In the genomic region with DNA sequence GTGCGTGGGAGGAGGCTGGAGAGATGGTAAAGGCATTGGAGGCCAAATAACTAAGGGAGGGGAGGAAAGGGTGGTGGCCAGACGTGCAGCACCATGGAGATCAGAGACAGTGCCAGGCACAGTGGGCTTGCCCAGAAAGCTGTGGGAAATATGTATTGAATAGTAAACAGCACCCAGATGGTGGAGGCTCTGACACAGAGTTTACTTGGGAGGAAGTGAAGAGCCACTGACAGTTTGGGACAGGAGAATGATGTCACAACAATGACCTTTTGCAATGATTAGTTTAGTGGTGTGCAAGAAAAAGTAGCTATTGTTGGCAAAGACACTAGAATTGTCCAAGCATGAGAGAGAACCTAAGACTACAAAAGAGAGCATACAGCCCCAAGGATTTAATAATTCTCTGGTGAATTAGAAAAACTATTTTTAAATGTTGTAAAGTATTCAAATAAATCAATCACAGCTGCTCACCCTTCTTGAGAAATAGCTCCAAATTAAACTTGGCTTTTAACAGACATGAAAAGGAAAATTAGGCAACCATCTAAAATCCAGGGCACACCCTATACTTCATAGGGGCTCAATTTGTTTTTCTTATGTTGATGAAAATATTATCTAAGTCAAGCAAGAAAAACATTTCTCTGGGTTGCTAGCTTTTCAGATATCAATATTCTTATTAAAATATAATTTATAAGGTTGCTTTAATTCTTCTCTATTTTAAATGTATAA, we compare ENCODE assay signal across 15 cellular contexts.
DNase-seq lines count a peak whose midpoint lies in the region; ATAC-seq and TF ChIP-seq lines count a peak whose summit lies in the region.
"Had no signal": no experiment of that assay in that cellular context is flagged by ENCODE, and none has a peak within 500 bp of the region (broad histone marks: within the 10 kb centered on the region; RNA-seq: fewer than 3 reads in every experiment).

No MANE protein-coding gene starts in this region.

- no peaks in the 10 kb centered on the region for H3K9me3 Mint-ChIP-seq in CD8-positive, alpha-beta memory T cell
- H3K9me3 Mint-ChIP-seq: dendritic cell treated with granulocyte-macrophage colony-stimulating factor and Interleukin-4, amounts not matched to agents 40 ng/mL and 50 ng/mL, for 4 days; stimulated activated memory B cell treated with anti-CD40 and anti-IgM and Interleukin-4, amounts not matched to agents 10 μg/mL and 1 μg/mL and 100 μg/mL, for 72 hours had no signal

- H3K9me3 ChIP-seq in body of pancreas (no peaks in the 10 kb centered on the region), psoas muscle (no peaks in the 10 kb centered on the region)
- H3K9me3 ChIP-seq in CD8-positive, alpha-beta memory T cell (ENCODE audit: low read length): no peaks in the 10 kb centered on the region

- CTCF ChIA-PET in CD8-positive, alpha-beta memory T cell (lab: Charles Lee): interaction anchor here (0.6 kb wide), 1 partner anchor 10 kb away, joined by 3 read pairs; no protein-coding TSS in a partner anchor

- TF ChIP-seq CTCF in body of pancreas (IDR thresholded peaks at IDR 0.05) (no peak), psoas muscle (IDR thresholded peaks at IDR 0.05) (no peak)

- H3K27me3 ChIP-seq in body of pancreas: no peaks in the 10 kb centered on the region
- H3K27me3 ChIP-seq in psoas muscle (ENCODE audit: insufficient read depth in 3 of 3, low read length in 2 of 3): peaks cover 0 to 2% (median 0%) of the 10 kb centered on the region in 3 donors
- no peaks in the 10 kb centered on the region for H3K27me3 ChIP-seq in CD8-positive, alpha-beta memory T cell (ENCODE audit: insufficient read depth, low read length, poor library complexity, severe bottlenecking)

- H3K36me3 ChIP-seq in body of pancreas (replicated peaks in 1 of 2; ENCODE audit: insufficient read depth in 1 of 2, low read depth in 2 of 2) (no peaks in the 10 kb centered on the region), psoas muscle (ENCODE audit: insufficient read depth in 1 of 2, low read depth in 1 of 2) (no peaks in the 10 kb centered on the region)
- no peaks in the 10 kb centered on the region for H3K36me3 ChIP-seq in CD8-positive, alpha-beta memory T cell (ENCODE audit: insufficient read depth, low read length)

- no peak overlapping the region for H3K27ac ChIP-seq in body of pancreas
- H3K27ac ChIP-seq in psoas muscle: no peak overlapping the region
- no peak overlapping the region for H3K27ac ChIP-seq in CD8-positive, alpha-beta memory T cell (ENCODE audit: low read depth, low read length)

- WGBS in body of pancreas, 2 donors: 39 to 46% methylated on average over 2 of the region's 2 CpGs
- WGBS in psoas muscle, 3 donors: 45 to 72% (median 59%) methylated on average over 2 of the region's 2 CpGs

- H3K4me1 ChIP-seq in body of pancreas (peaks cover 20% of the 10 kb centered on the region), psoas muscle (no peaks in the 10 kb centered on the region)
- H3K4me1 ChIP-seq in CD8-positive, alpha-beta memory T cell (ENCODE audit: insufficient read depth, low read length): no peaks in the 10 kb centered on the region

- H3K36me3 Mint-ChIP-seq in CD8-positive, alpha-beta memory T cell: no peaks in the 10 kb centered on the region
- H3K36me3 Mint-ChIP-seq: stimulated activated memory B cell treated with anti-CD40 and anti-IgM and Interleukin-4, amounts not matched to agents 10 μg/mL and 1 μg/mL and 100 μg/mL, for 72 hours had no signal

- no peak overlapping the region for H3K4me3 Mint-ChIP-seq in CD8-positive, alpha-beta memory T cell
- H3K4me3 Mint-ChIP-seq: dendritic cell treated with granulocyte-macrophage colony-stimulating factor and Interleukin-4, amounts not matched to agents 40 ng/mL and 50 ng/mL, for 4 days; stimulated activated memory B cell treated with anti-CD40 and anti-IgM and Interleukin-4, amounts not matched to agents 10 μg/mL and 1 μg/mL and 100 μg/mL, for 72 hours had no signal

- no peak for TF ChIP-seq POLR2A in body of pancreas (IDR thresholded peaks at IDR 0.05)

- H3K4me3 ChIP-seq in body of pancreas (no peak overlapping the region), psoas muscle (no peak overlapping the region)
- H3K4me3 ChIP-seq in CD8-positive, alpha-beta memory T cell (ENCODE audit: low read length): no peak overlapping the region

- POLR2A ChIA-PET in CD8-positive, alpha-beta memory T cell (lab: Charles Lee): no interaction called here

- H3K27ac Mint-ChIP-seq in CD8-positive, alpha-beta memory T cell: no peak overlapping the region
- H3K27ac Mint-ChIP-seq: dendritic cell treated with granulocyte-macrophage colony-stimulating factor and Interleukin-4, amounts not matched to agents 40 ng/mL and 50 ng/mL, for 4 days; stimulated activated memory B cell treated with anti-CD40 and anti-IgM and Interleukin-4, amounts not matched to agents 10 μg/mL and 1 μg/mL and 100 μg/mL, for 72 hours had no signal

- intact Hi-C loops in body of pancreas (cut with DNase I): no loop called here
- intact Hi-C loops in psoas muscle (cut with DNase I): no loop called here

- ATAC-seq in body of pancreas (peak; percentile 97), psoas muscle (peak in 2 of 4 donors; percentile 36 to 46), GM18870 (IDR thresholded peaks at IDR 0.05; ENCODE audit: unreplicated experiment) (no peak)
- ATAC-seq: HepG2; SK-N-SH treated with all-trans-retinoic acid at 6 μM for 48 hours; stimulated activated memory B cell treated with anti-CD40 and anti-IgM and Interleukin-4, amounts not matched to agents 10 μg/mL and 1 μg/mL and 100 μg/mL, for 72 hours had no signal

- in situ Hi-C loops in Caki2 (cut with HindIII; ENCODE audit: low pct_unique_long_range_greater_than_20kb, low sequenced_read_pairs): no loop called here

- DNase-seq in Caki2 (ENCODE audit: low read depth) (peak; percentile 13), MV-4-11 (lab: John Stamatoyannopoulos, UW) (peak; percentile 41), body of pancreas (peak; percentile 59 to 87 (median 74)), psoas muscle (peak; percentile 31 to 53), DMS153 (lab: John Stamatoyannopoulos, UW) (no peak)
- DNase-seq in stimulated activated CD4-positive, alpha-beta T cell treated with anti-CD3 and anti-CD28 coated beads, Interleukin-2, amount 100 ng/mL, for 24 hours: no peak
- no peak for DNase-seq in CD8-positive, alpha-beta memory T cell
- DNase-seq: activated CD4-positive, CD25-positive, alpha-beta regulatory T cell; NCI-H1436 treated with DMSO at 0.1 percent for 48 hours; posterior cingulate gyrus had no signal

- H3K27me3 Mint-ChIP-seq in CD8-positive, alpha-beta memory T cell: peaks cover 9 to 11% of the 10 kb centered on the region in 2 donors
- H3K27me3 Mint-ChIP-seq: dendritic cell treated with granulocyte-macrophage colony-stimulating factor and Interleukin-4, amounts not matched to agents 40 ng/mL and 50 ng/mL, for 4 days; stimulated activated memory B cell treated with anti-CD40 and anti-IgM and Interleukin-4, amounts not matched to agents 10 μg/mL and 1 μg/mL and 100 μg/mL, for 72 hours had no signal

- H3K4me1 Mint-ChIP-seq in CD8-positive, alpha-beta memory T cell: no peaks in the 10 kb centered on the region
- H3K4me1 Mint-ChIP-seq: stimulated activated memory B cell treated with anti-CD40 and anti-IgM and Interleukin-4, amounts not matched to agents 10 μg/mL and 1 μg/mL and 100 μg/mL, for 72 hours had no signal

Comparison
In these comparisons a context has a peak if more than half of its experiments do, and no peak if none do; other contexts are left out.
1. DNase-seq: peak in Caki2 (single experiment), MV-4-11 (single experiment), body of pancreas (4 of 4) and psoas muscle (2 of 2); none in stimulated activated CD4-positive, alpha-beta T cell treated with anti-CD3 and anti-CD28 coated beads, Interleukin-2, amount 100 ng/mL, for 24 hours (0 of 2), DMS153 (single experiment) and CD8-positive, alpha-beta memory T cell (0 of 5).